Comparison of ENCODE assay signal across 6 cellular contexts in genomic region chr1:6198646-6199297, GRCh38. TPM values are rescaled to one million over a fixed set of nuclear protein-coding genes. Genes with fewer than 3 reads are reported as not detected.
DNase-seq lines count a peak whose midpoint lies in the region; ATAC-seq and TF ChIP-seq lines count a peak whose summit lies in the region.

No MANE protein-coding gene starts in this region.

- H3K4me1 ChIP-seq in ACC112 (ENCODE audit: control insufficient read depth, insufficient read depth, low read length, unreplicated experiment) (peaks cover 18% of the 10 kb centered on the region), GM23248 (ENCODE audit: insufficient read depth) (peaks cover 11% of the 10 kb centered on the region)

- no peaks in the 10 kb centered on the region for H3F3A ChIP-seq in GM23248 (ENCODE audit: insufficient read depth)

- H3K27me3 ChIP-seq in ACC112 (ENCODE audit: insufficient read depth, low read length) (no peaks in the 10 kb centered on the region), GM23248 (replicated peaks; ENCODE audit: insufficient read depth) (no peaks in the 10 kb centered on the region), layer of hippocampus (ENCODE audit: control insufficient read depth, insufficient read depth, low read length) (peaks cover 2% of the 10 kb centered on the region)

- H3K9ac ChIP-seq in GM23248, result peak overlapping the region; percentile 97

- H3K79me2 ChIP-seq in ACC112 (ENCODE audit: control insufficient read depth, insufficient read depth, low read length, unreplicated experiment) (peaks cover 46% of the 10 kb centered on the region), GM23248 (ENCODE audit: insufficient read depth) (peaks cover 56% of the 10 kb centered on the region)

- H3K36me3 Mint-ChIP-seq in WTC11, result peaks cover 37% of the 10 kb centered on the region

- peak overlapping the region; percentile 84 for H3K4me3 ChIP-seq in ACC112 (ENCODE audit: low read depth, low read length)
- H3K4me3 ChIP-seq in GM23248, result peak overlapping the region; percentile 82

- peaks cover 37% of the 10 kb centered on the region for H3K4me1 Mint-ChIP-seq in WTC11

- POLR2A ChIA-PET in WTC11 (lab: Charles Lee), result no interaction called here

- H3K27ac ChIP-seq in ACC112 (ENCODE audit: low read depth, low read length) (peak overlapping the region; percentile 48), GM23248 (peak overlapping the region; percentile 79), layer of hippocampus (ENCODE audit: low read depth, low read length) (peak overlapping the region; percentile 54)

- peak overlapping the region; percentile 92 for H3K27ac Mint-ChIP-seq in WTC11

- DNase-seq in GM23248, result peak; percentile 64
- DNase-seq in WTC11 (ENCODE audit: low spot score), result no peak
- no peak for DNase-seq in NCI-H526 treated with DMSO at 0.1 percent for 48 hours (lab: John Stamatoyannopoulos, UW)
- DNase-seq in GM13976 (ENCODE audit: low spot score), result no peak

- peak overlapping the region; percentile 97 for H3K4me3 Mint-ChIP-seq in WTC11

- peak overlapping the region; percentile 95 for H3K4me2 ChIP-seq in GM23248 (ENCODE audit: unreplicated experiment)

- no peak for ATAC-seq in WTC11

- CTCF ChIA-PET in WTC11 (lab: Charles Lee), result interaction anchor here (1.3 to 1.5 kb wide), 2 partner anchors 13 to 146 kb away, joined by 4 to 6 read pairs; no protein-coding TSS in a partner anchor

- 1 to 2% methylated on average over 31 of the region's 31 CpGs for WGBS in GM23248 (ENCODE audit: low coverage in 1 of 2, low lambda C conversion rate in 2 of 2, missing lambda C conversion rate in 2 of 2), 2 experiments

- H3K36me3 ChIP-seq in ACC112 (ENCODE audit: insufficient read depth, low read length) (peaks cover 13% of the 10 kb centered on the region), GM23248 (ENCODE audit: low read depth) (peaks cover 25% of the 10 kb centered on the region)

- 0 out of 2 replicates have a peak, but pooled peaks cover 11% of the 10 kb centered on the region for H4K20me1 ChIP-seq in GM23248 (ENCODE audit: insufficient read depth)

- H3K9me2 ChIP-seq in GM23248 (ENCODE audit: insufficient read depth), result no peaks in the 10 kb centered on the region

- H3K9me3 Mint-ChIP-seq in WTC11, result no peaks in the 10 kb centered on the region

- no peaks in the 10 kb centered on the region for H3K9me3 ChIP-seq in GM23248 (ENCODE audit: low read depth)

- in situ Hi-C loops in GM23248 (cut with MboI) (no loop called here), GM13976 (cut with MboI; ENCODE audit: low sequenced_read_pairs, unreplicated experiment) (no loop called here)

- TF ChIP-seq CTCF in WTC11 (IDR thresholded peaks at IDR 0.05) (no peak), GM13976 (IDR thresholded peaks at IDR 0.05; ENCODE audit: borderline replicate concordance, control extremely low read depth, extremely low read depth, insufficient read depth, missing control alignments) (no peak)

- no peak overlapping the region for H2AFZ ChIP-seq in ACC112 (ENCODE audit: low read length, unreplicated experiment)
- H2AFZ ChIP-seq in GM23248, result peak overlapping the region; percentile 57

- H3K27me3 Mint-ChIP-seq in WTC11 (ENCODE audit: low read depth), result no peaks in the 10 kb centered on the region

TF ChIP-seq in WTC11, 78 proteins besides CTCF, POLR2A, EP300 and RAD21:
- TF ChIP-seq ZNF281 (CRISPR knock-in tag; IDR thresholded peaks at IDR 0.05) (no peak), GTF2I (CRISPR knock-in tag; conservative IDR thresholded peaks at IDR 0.05) (no peak), AR (CRISPR knock-in tag; IDR thresholded peaks at IDR 0.05) (0 out of 2 replicates have a peak, but pooled peaks have one; percentile 32)

RNA-seq across cellular contexts. Expression of gene RPL22, which starts 0.6 kb away (rescaled TPM):
- total RNA-seq in GM23248 (2014; rRNA removed; shearing (Covaris generic)), result 101 and 127 TPM in 2 replicates
- polyA plus RNA-seq in GM23248 (2016; fragmentation: Nextera tagmentation; extraction: Ambion mirVana), result 124 and 137 TPM in 2 replicates
- total RNA-seq in WTC11 (2021), result 441 to 512 TPM (median 491 TPM) in 3 replicates

RNA-seq across cellular contexts. Expression of gene RNF207, which starts 7.1 kb away (rescaled TPM):
- 30.3 and 32.8 TPM in 2 replicates for total RNA-seq in GM23248 (2014; rRNA removed; shearing (Covaris generic))
- 6.2 and 8.6 TPM in 2 replicates for polyA plus RNA-seq in GM23248 (2016; fragmentation: Nextera tagmentation; extraction: Ambion mirVana)
- 9.2 to 14.0 TPM (median 12.9 TPM) in 3 replicates for total RNA-seq in WTC11 (2021)

RNA-seq across cellular contexts. Expression of gene CHD5, which starts 18.7 kb away (rescaled TPM):
- 0.11 and 0.25 TPM in 2 replicates for total RNA-seq in GM23248 (2014; rRNA removed; shearing (Covaris generic))
- polyA plus RNA-seq in GM23248 (2016; fragmentation: Nextera tagmentation; extraction: Ambion mirVana), result 0.10 TPM in 1 of 2 replicates, not detected in the other
- 1.6 to 2.4 TPM (median 1.6 TPM) in 3 replicates for total RNA-seq in WTC11 (2021)

RNA-seq across cellular contexts. Expression of gene ICMT, which starts 37.0 kb away (rescaled TPM):
- total RNA-seq in GM23248 (2014; rRNA removed; shearing (Covaris generic)), result 110 and 119 TPM in 2 replicates
- 69.4 and 71.5 TPM in 2 replicates for polyA plus RNA-seq in GM23248 (2016; fragmentation: Nextera tagmentation; extraction: Ambion mirVana)
- 105 to 113 TPM (median 107 TPM) in 3 replicates for total RNA-seq in WTC11 (2021)

RNA-seq across cellular contexts. Expression of gene HES3, which starts 45.2 kb away (rescaled TPM):
- not detected in 2 replicates for total RNA-seq in GM23248 (2014; rRNA removed; shearing (Covaris generic))
- not detected in 2 replicates for polyA plus RNA-seq in GM23248 (2016; fragmentation: Nextera tagmentation; extraction: Ambion mirVana)
- 74.7 to 78.7 TPM (median 78.3 TPM) in 3 replicates for total RNA-seq in WTC11 (2021)
